Comparison of ENCODE assay signal across 11 cellular contexts in the genomic region with DNA sequence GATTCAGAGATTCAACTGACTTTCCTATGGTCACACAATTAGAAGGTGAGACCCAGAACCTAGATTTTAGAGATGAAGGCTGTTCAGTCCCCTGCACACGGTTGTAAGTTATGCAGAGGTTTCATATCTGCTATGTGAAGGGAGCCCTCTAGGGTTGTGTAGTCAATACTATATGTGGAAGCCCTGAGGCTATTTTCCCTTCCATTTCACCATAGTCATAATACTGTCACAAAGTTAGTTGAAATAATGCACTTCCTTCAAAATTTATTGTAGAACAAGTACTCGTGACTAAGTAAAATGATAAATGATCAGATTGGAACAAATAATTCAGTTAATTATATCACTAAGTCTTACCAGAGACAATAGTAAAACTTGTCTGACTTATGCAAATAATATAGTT. TPM values are rescaled to one million over a fixed set of nuclear protein-coding genes. Genes with fewer than 3 reads are reported as not detected.
DNase-seq lines count a peak whose midpoint lies in the region; ATAC-seq, FAIRE-seq and TF ChIP-seq lines count a peak whose summit lies in the region.
"Had no signal": no experiment of that assay in that cellular context is flagged by ENCODE, and none has a peak within 500 bp of the region (broad histone marks: within the 10 kb centered on the region; RNA-seq: fewer than 3 reads in every experiment).

No MANE protein-coding gene starts in this region.

- no peak overlapping the region for H3K9ac ChIP-seq in kidney (ENCODE audit: low read length in 2 of 2)

- H3K36me3 ChIP-seq in kidney (ENCODE audit: control insufficient read depth in 1 of 2, insufficient read depth in 2 of 2, low read length in 2 of 2) (no peaks in the 10 kb centered on the region), SJCRH30 (no peaks in the 10 kb centered on the region)
- H3K36me3 ChIP-seq: neutrophil had no signal

- H3K4me3 ChIP-seq in kidney (ENCODE audit: low read length in 2 of 2) = no peak overlapping the region
- H3K4me3 ChIP-seq in SJCRH30 = no peak overlapping the region

- peak; percentile 46 for DNase-seq in NOMO-1 treated with DMSO at 0.1 percent for 48 hours (lab: John Stamatoyannopoulos, UW; ENCODE audit: unreplicated experiment)
- DNase-seq in NOMO-1 treated with dmso at 0.1 percent for 144 hours (lab: John Stamatoyannopoulos, UW; ENCODE audit: unreplicated experiment) = no peak
- peak; percentile 56 for DNase-seq in OCI-M1 (lab: John Stamatoyannopoulos, UW)
- no peak for DNase-seq in kidney
- DNase-seq in stimulated activated CD4-positive, alpha-beta T cell treated with anti-CD3 and anti-CD28 coated beads, Interleukin-4, amount 100 ng/mL, for 1 hour = no peak
- no peak for DNase-seq in NCI-H345 (lab: John Stamatoyannopoulos, UW)
- DNase-seq in SJCRH30 = no peak

- peak; percentile 84 for ATAC-seq in HG02759 (IDR thresholded peaks at IDR 0.05; ENCODE audit: unreplicated experiment)

- intact Hi-C loops in kidney (cut with DNase I) = loop anchor here (10.0 kb wide), 1 partner anchor 64 kb away; no protein-coding TSS in a partner anchor

- peak; percentile 32 for TF ChIP-seq CTCF in kidney (IDR thresholded peaks at IDR 0.05; ENCODE audit: borderline replicate concordance, extremely low read depth, insufficient read depth)

- H3K27me3 ChIP-seq in SJCRH30 = no peaks in the 10 kb centered on the region

- no peak for FAIRE-seq in kidney (lab: Jason Lieb, UNC)
- FAIRE-seq: TTC549 had no signal

- H3K27ac ChIP-seq in kidney (ENCODE audit: low read depth in 2 of 2, low read length in 2 of 2) (no peak overlapping the region), SJCRH30 (no peak overlapping the region)
- H3K27ac ChIP-seq: C4-2B, neutrophil had no signal

- H3K4me1 ChIP-seq in kidney (ENCODE audit: control insufficient read depth in 1 of 2, insufficient read depth in 1 of 2, low read depth in 1 of 2, low read length in 2 of 2) (peaks cover 0 to 5% of the 10 kb centered on the region in 2 donors), SJCRH30 (no peaks in the 10 kb centered on the region)

- H3K9me3 ChIP-seq in kidney (ENCODE audit: control insufficient read depth in 1 of 2, low read length in 2 of 2) (no peaks in the 10 kb centered on the region), SJCRH30 (replicated peaks) (no peaks in the 10 kb centered on the region)
- H3K9me3 ChIP-seq: neutrophil had no signal

RNA-seq across cellular contexts. Expression of gene ENDOD1, which starts 48.8 kb away (rescaled TPM):
- total RNA-seq in kidney = 69.0 TPM
- 19.3 TPM for polyA plus RNA-seq in kidney (ENCODE audit: insufficient read depth, low read depth, low replicate concordance)
- 9.3 and 10.3 TPM in 2 replicates for total RNA-seq in SJCRH30 (2014; rRNA removed; shearing (Covaris generic))

Comparison
In these comparisons a context has a peak if more than half of its experiments do, and no peak if none do; other contexts are left out.
1. DNase-seq: peak in NOMO-1 treated with DMSO at 0.1 percent for 48 hours (single experiment) and OCI-M1 (single experiment); none in NOMO-1 treated with dmso at 0.1 percent for 144 hours (single experiment), kidney (single experiment), stimulated activated CD4-positive, alpha-beta T cell treated with anti-CD3 and anti-CD28 coated beads, Interleukin-4, amount 100 ng/mL, for 1 hour (single experiment), NCI-H345 (single experiment) and SJCRH30 (0 of 2).